In the genomic region with DNA sequence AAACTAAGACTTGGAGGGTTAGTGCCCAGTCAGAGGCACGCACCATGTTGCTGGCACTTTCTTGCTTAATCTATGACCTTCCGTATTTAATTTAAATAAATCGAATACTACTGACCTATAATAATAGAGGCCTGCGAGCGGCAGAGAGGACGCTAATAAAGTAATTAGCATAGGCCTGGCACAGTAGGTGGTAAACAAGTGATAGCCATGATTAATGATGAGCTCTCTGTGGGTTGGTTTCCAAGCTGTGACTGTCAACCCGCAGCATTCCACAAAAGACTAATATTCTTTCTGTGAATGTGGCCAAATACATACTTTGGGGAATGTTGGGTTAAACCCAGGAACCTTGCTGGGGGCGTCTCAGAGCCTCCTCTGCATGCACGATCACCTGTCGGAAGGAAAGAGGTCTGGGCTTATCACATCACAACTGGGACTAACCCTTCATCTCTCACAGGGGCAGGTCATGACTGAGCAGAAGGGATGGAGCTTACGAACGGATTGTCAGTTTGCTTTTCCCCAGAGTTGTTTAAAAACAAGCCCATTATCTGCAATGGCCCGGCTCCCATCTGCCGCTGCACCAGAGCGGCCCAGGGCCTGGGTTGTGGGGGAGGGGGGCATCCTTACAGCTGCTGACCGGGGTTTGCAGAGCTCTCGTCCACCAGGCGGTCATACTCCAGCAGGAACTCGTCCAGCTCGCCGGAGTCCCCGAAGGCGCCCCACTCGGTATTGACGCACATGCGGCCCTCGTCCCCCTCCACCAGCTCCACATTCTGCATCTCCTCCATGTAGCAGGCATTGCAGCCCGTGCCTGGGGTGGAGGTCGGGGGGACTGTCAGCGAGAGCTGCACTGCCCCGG, we compare ENCODE assay signal across 12 cellular contexts. TPM values are rescaled to one million over a fixed set of nuclear protein-coding genes. Genes with fewer than 3 reads are reported as not detected.
DNase-seq lines count a peak whose midpoint lies in the region; ATAC-seq and TF ChIP-seq lines count a peak whose summit lies in the region.
"Had no signal": no experiment of that assay in that cellular context is flagged by ENCODE, and none has a peak within 500 bp of the region (broad histone marks: within the 10 kb centered on the region; RNA-seq: fewer than 3 reads in every experiment).

No MANE protein-coding gene starts in this region.

- no peaks in the 10 kb centered on the region for H3K9me3 ChIP-seq in SJCRH30 (replicated peaks)
- H3K9me3 ChIP-seq: spleen had no signal

- H3K36me3 Mint-ChIP-seq in WTC11, result no peaks in the 10 kb centered on the region
- H3K36me3 Mint-ChIP-seq in activated CD4-positive, alpha-beta memory T cell treated with anti-CD3 and anti-CD28 coated beads, Interleukin-2, amount 10 ng/mL, durations not matched to agents 7 days and 5 days (ENCODE audit: low read depth), result no peaks in the 10 kb centered on the region

- no peak overlapping the region for H3K4me3 Mint-ChIP-seq in WTC11
- H3K4me3 Mint-ChIP-seq in activated CD4-positive, alpha-beta memory T cell treated with anti-CD3 and anti-CD28 coated beads, Interleukin-2, amount 10 ng/mL, durations not matched to agents 7 days and 5 days, result no peak overlapping the region

- no peak for ATAC-seq in WTC11

- CTCF ChIA-PET in WTC11 (lab: Charles Lee), result interaction anchor here (0.8 to 2.6 kb wide), 8 partner anchors 10 to 93 kb away, joined by 3 to 8 read pairs (median 4); no protein-coding TSS in a partner anchor
- CTCF ChIA-PET in activated CD4-positive, alpha-beta memory T cell treated with anti-CD3 and anti-CD28 coated beads, Interleukin-2, amount 10 ng/mL, durations not matched to agents 7 days and 5 days (lab: Charles Lee), result interaction anchor here (0.6 kb wide), 1 partner anchor 373 kb away, joined by 3 read pairs; no protein-coding TSS in a partner anchor

- H3K9me3 Mint-ChIP-seq in WTC11, result no peaks in the 10 kb centered on the region
- no peaks in the 10 kb centered on the region for H3K9me3 Mint-ChIP-seq in activated CD4-positive, alpha-beta memory T cell treated with anti-CD3 and anti-CD28 coated beads, Interleukin-2, amount 10 ng/mL, durations not matched to agents 7 days and 5 days

- POLR2A ChIA-PET in WTC11 (lab: Charles Lee), result interaction anchor here (1.0 kb wide), 1 partner anchor 23 kb away, joined by 3 read pairs; no protein-coding TSS in a partner anchor
- POLR2A ChIA-PET in activated CD4-positive, alpha-beta memory T cell treated with anti-CD3 and anti-CD28 coated beads, Interleukin-2, amount 10 ng/mL, durations not matched to agents 7 days and 5 days (lab: Charles Lee), result interaction anchor here (1.1 to 1.5 kb wide), 2 partner anchors 13 to 16 kb away, joined by 3 to 4 read pairs; no protein-coding TSS in a partner anchor

- in situ Hi-C loops in brain microvascular endothelial cell (cut with HindIII; ENCODE audit: low pct_ligation_motif_present, low sequenced_read_pairs), result no loop called here

- DNase-seq in activated CD8-positive, alpha-beta memory T cell treated with anti-CD3 and anti-CD28 coated beads for 24 hours, result peak; percentile 53
- DNase-seq in activated CD8-positive, alpha-beta memory T cell treated with anti-CD3 and anti-CD28 coated beads, Interleukin-2, amount 50 U/mL, for 4 hours, result no peak
- DNase-seq in WTC11 (ENCODE audit: low spot score), result peak; percentile 25
- peak; percentile 48 for DNase-seq in islet precursor cell
- DNase-seq in retina, result peak; percentile 90
- no peak for DNase-seq in activated CD4-positive, alpha-beta memory T cell treated with anti-CD3 and anti-CD28 coated beads, Interleukin-2, amount 10 ng/mL, durations not matched to agents 7 days and 5 days
- DNase-seq in SJCRH30, result no peak
- no peak for DNase-seq in brain microvascular endothelial cell
- DNase-seq: NCI-H1436 treated with DMSO at 0.1 percent for 48 hours, spleen had no signal

- H3K4me1 ChIP-seq in SJCRH30, result peaks cover 33% of the 10 kb centered on the region

- no peaks in the 10 kb centered on the region for H3K36me3 ChIP-seq in SJCRH30
- no peaks in the 10 kb centered on the region for H3K36me3 ChIP-seq in brain microvascular endothelial cell (replicated peaks)
- H3K36me3 ChIP-seq: spleen had no signal

- H3K27ac ChIP-seq in SJCRH30 (no peak overlapping the region), brain microvascular endothelial cell (no peak overlapping the region)
- H3K27ac ChIP-seq: SK-N-MC had no signal

- H3K4me3 ChIP-seq in SJCRH30 (no peak overlapping the region), brain microvascular endothelial cell (ENCODE audit: low read depth, low read length) (no peak overlapping the region)
- H3K4me3 ChIP-seq: SK-N-MC had no signal

- H3K27ac Mint-ChIP-seq in WTC11, result no peak overlapping the region
- no peak overlapping the region for H3K27ac Mint-ChIP-seq in activated CD4-positive, alpha-beta memory T cell treated with anti-CD3 and anti-CD28 coated beads, Interleukin-2, amount 10 ng/mL, durations not matched to agents 7 days and 5 days

- TF ChIP-seq CTCF in WTC11 (IDR thresholded peaks at IDR 0.05), result no peak
- no peak for TF ChIP-seq CTCF in brain microvascular endothelial cell (IDR thresholded peaks at IDR 0.05; ENCODE audit: low read depth, low read length, missing control alignments)

- H3K4me1 Mint-ChIP-seq in WTC11, result peaks cover 21% of the 10 kb centered on the region
- H3K4me1 Mint-ChIP-seq in activated CD4-positive, alpha-beta memory T cell treated with anti-CD3 and anti-CD28 coated beads, Interleukin-2, amount 10 ng/mL, durations not matched to agents 7 days and 5 days, result peaks cover 6% of the 10 kb centered on the region

- H3K27me3 Mint-ChIP-seq in WTC11 (ENCODE audit: low read depth), result peaks cover 41% of the 10 kb centered on the region
- peaks cover 17% of the 10 kb centered on the region for H3K27me3 Mint-ChIP-seq in activated CD4-positive, alpha-beta memory T cell treated with anti-CD3 and anti-CD28 coated beads, Interleukin-2, amount 10 ng/mL, durations not matched to agents 7 days and 5 days

- no peaks in the 10 kb centered on the region for H3K27me3 ChIP-seq in SJCRH30
- H3K27me3 ChIP-seq in brain microvascular endothelial cell (replicated peaks), result no peaks in the 10 kb centered on the region

TF ChIP-seq in WTC11, 78 proteins besides CTCF, POLR2A, EP300 and RAD21:
- TF ChIP-seq ZNF121 (CRISPR knock-in tag; IDR thresholded peaks at IDR 0.05) (no peak), JAZF1 (CRISPR knock-in tag; IDR thresholded peaks at IDR 0.05) (no peak), FOXP1 (CRISPR knock-in tag; IDR thresholded peaks at IDR 0.05; ENCODE audit: borderline replicate concordance) (0 out of 2 replicates have a peak, but pooled peaks have one; percentile 32)

RNA-seq across cellular contexts. Expression of gene MYL7, which starts 6.1 kb away (rescaled TPM):
- total RNA-seq in WTC11 (2021), result 0.39 to 1.6 TPM (median 0.90 TPM) in 3 replicates
- not detected for total RNA-seq in activated CD4-positive, alpha-beta memory T cell treated with anti-CD3 and anti-CD28 coated beads, Interleukin-2, amount 10 ng/mL, durations not matched to agents 7 days and 5 days
- not detected in 2 replicates for total RNA-seq in SJCRH30 (2014; rRNA removed; shearing (Covaris generic))
- total RNA-seq: cerebellum had no signal

RNA-seq across cellular contexts. Expression of gene POLD2, which starts 23.9 kb away (rescaled TPM):
- total RNA-seq in WTC11 (2021), result 140 to 154 TPM (median 146 TPM) in 3 replicates
- total RNA-seq in activated CD4-positive, alpha-beta memory T cell treated with anti-CD3 and anti-CD28 coated beads, Interleukin-2, amount 10 ng/mL, durations not matched to agents 7 days and 5 days, result 10 to 100 TPM; 82.3 to 84.6 TPM
- total RNA-seq in SJCRH30 (2014; rRNA removed; shearing (Covaris generic)), result 149 and 162 TPM in 2 replicates

RNA-seq across cellular contexts. Expression of gene GCK, which starts 42.0 kb away (rescaled TPM):
- total RNA-seq in WTC11 (2021), result 3.3 to 5.1 TPM (median 4.5 TPM) in 3 replicates
- not detected for total RNA-seq in activated CD4-positive, alpha-beta memory T cell treated with anti-CD3 and anti-CD28 coated beads, Interleukin-2, amount 10 ng/mL, durations not matched to agents 7 days and 5 days
- not detected in 2 replicates for total RNA-seq in SJCRH30 (2014; rRNA removed; shearing (Covaris generic))

RNA-seq across cellular contexts. Expression of gene AEBP1, which starts 43.1 kb away (rescaled TPM):
- total RNA-seq in WTC11 (2021), result 50.8 to 55.5 TPM (median 52.4 TPM) in 3 replicates
- under 1 TPM; 0.30 to 0.38 TPM for total RNA-seq in activated CD4-positive, alpha-beta memory T cell treated with anti-CD3 and anti-CD28 coated beads, Interleukin-2, amount 10 ng/mL, durations not matched to agents 7 days and 5 days
- 13.4 and 17.8 TPM in 2 replicates for total RNA-seq in SJCRH30 (2014; rRNA removed; shearing (Covaris generic))

RNA-seq across cellular contexts. Expression of gene YKT6, which starts 53.5 kb away (rescaled TPM):
- 82.2 to 102 TPM (median 83.7 TPM) in 3 replicates for total RNA-seq in WTC11 (2021)
- 10 to 100 TPM; 59.1 to 60.9 TPM for total RNA-seq in activated CD4-positive, alpha-beta memory T cell treated with anti-CD3 and anti-CD28 coated beads, Interleukin-2, amount 10 ng/mL, durations not matched to agents 7 days and 5 days
- total RNA-seq in SJCRH30 (2014; rRNA removed; shearing (Covaris generic)), result 98.6 and 101 TPM in 2 replicates

Comparison
In these comparisons a context has a peak if more than half of its experiments do, and no peak if none do; other contexts are left out.
1. DNase-seq: peak in activated CD8-positive, alpha-beta memory T cell treated with anti-CD3 and anti-CD28 coated beads for 24 hours (single experiment), WTC11 (single experiment), islet precursor cell (single experiment) and retina (single experiment); none in activated CD8-positive, alpha-beta memory T cell treated with anti-CD3 and anti-CD28 coated beads, Interleukin-2, amount 50 U/mL, for 4 hours (single experiment), activated CD4-positive, alpha-beta memory T cell treated with anti-CD3 and anti-CD28 coated beads, Interleukin-2, amount 10 ng/mL, durations not matched to agents 7 days and 5 days (single experiment), SJCRH30 (0 of 2) and brain microvascular endothelial cell (single experiment).